ENCODE assay signal across 36 cellular contexts in genomic region chr7:106595922-106596321, GRCh38.
"Had no signal": no experiment of that assay in that cellular context is flagged by ENCODE, and none has a peak within 500 bp of the region (broad histone marks: within the 10 kb centered on the region; RNA-seq: fewer than 3 reads in every experiment).

No MANE protein-coding gene starts in this region.

- H3K36me3 Mint-ChIP-seq: activated CD4-positive, alpha-beta memory T cell treated with anti-CD3 and anti-CD28 coated beads for 36 hours; activated naive CD4-positive, alpha-beta T cell treated with anti-CD3 and anti-CD28 coated beads, Interleukin-2, amount 10 ng/mL, durations not matched to agents 7 days and 5 days; activated naive CD8-positive, alpha-beta T cell; activated naive CD8-positive, alpha-beta T cell treated with anti-CD3 and anti-CD28 coated beads, Interleukin-2, amount 10 ng/mL, durations not matched to agents 7 days and 5 days; brain had no signal

- H3K4me3 Mint-ChIP-seq: activated B cell treated with CpG ODN at 0.5 μM for 24 hours; activated CD4-positive, alpha-beta memory T cell treated with anti-CD3 and anti-CD28 coated beads for 36 hours; activated CD4-positive, alpha-beta T cell treated with anti-CD3 and anti-CD28 coated beads, Interleukin-2, amount 10 ng/mL, durations not matched to agents 24 days and 14 days; activated CD8-positive, alpha-beta T cell treated with anti-CD3 and anti-CD28 coated beads for 36 hours; activated naive CD4-positive, alpha-beta T cell treated with anti-CD3 and anti-CD28 coated beads, Interleukin-2, amount 10 ng/mL, durations not matched to agents 7 days and 5 days; activated naive CD8-positive, alpha-beta T cell; activated naive CD8-positive, alpha-beta T cell treated with anti-CD3 and anti-CD28 coated beads, Interleukin-2, amount 10 ng/mL, durations not matched to agents 7 days and 5 days; activated naive CD8-positive, alpha-beta T cell treated with anti-CD3 and anti-CD28 coated beads, Interleukin-2, amount 50 U/mL, for 24 hours; activated T-cell treated with anti-CD3 and anti-CD28 coated beads, Interleukin-2, amount 50 U/mL, for 4 hours; brain; central memory CD8-positive, alpha-beta T cell; T-helper 1 cell treated with Interleukin-12 subunit alpha and Interleukin-12 subunit beta and Interleukin-4 antibody, amounts not matched to agents 30 μg/mL and 1 μg/mL, for 36 hours; T-helper 2 cell treated with Interferon-gamma antibody and Interleukin-4, amounts not matched to agents 5 μg/mL and 100 μg/mL, for 36 hours had no signal

- H3K4me1 ChIP-seq: ascending aorta had no signal

- H3K4me3 ChIP-seq: ascending aorta, cardiac muscle cell had no signal

- H3K27ac ChIP-seq: ascending aorta, cardiac muscle cell, VCaP had no signal

- H3K9me3 Mint-ChIP-seq: activated B cell treated with CpG ODN at 0.5 μM for 24 hours; activated CD4-positive, alpha-beta memory T cell treated with anti-CD3 and anti-CD28 coated beads for 36 hours; activated CD8-positive, alpha-beta T cell treated with anti-CD3 and anti-CD28 coated beads for 36 hours; activated naive CD4-positive, alpha-beta T cell treated with anti-CD3 and anti-CD28 coated beads, Interleukin-2, amount 10 ng/mL, durations not matched to agents 7 days and 5 days; activated naive CD8-positive, alpha-beta T cell treated with anti-CD3 and anti-CD28 coated beads, Interleukin-2, amount 10 ng/mL, durations not matched to agents 7 days and 5 days; activated naive CD8-positive, alpha-beta T cell treated with anti-CD3 and anti-CD28 coated beads, Interleukin-2, amount 50 U/mL, for 24 hours; activated T-cell treated with anti-CD3 and anti-CD28 coated beads, Interleukin-2, amount 50 U/mL, for 4 hours; activated T-helper 2 cell treated with anti-CD3 and anti-CD28 coated beads, Interferon-gamma antibody, Interleukin-2, Interleukin-4, amounts not matched to agents 10 μg/mL and 5 μg/mL and 100 μg/mL, durations not matched to agents 14 hours and 24 hours and 36 hours; brain; central memory CD8-positive, alpha-beta T cell; T-helper 1 cell treated with Interleukin-12 subunit alpha and Interleukin-12 subunit beta and Interleukin-4 antibody, amounts not matched to agents 30 μg/mL and 1 μg/mL, for 36 hours; T-helper 2 cell treated with Interferon-gamma antibody and Interleukin-4, amounts not matched to agents 5 μg/mL and 100 μg/mL, for 36 hours had no signal

- DNase-seq: activated B cell treated with CpG ODN at 0.5 μM for 24 hours; activated CD4-positive, alpha-beta memory T cell treated with anti-CD3 and anti-CD28 coated beads for 36 hours; activated CD4-positive, alpha-beta T cell treated with anti-CD3 and anti-CD28 coated beads for 4 hours; activated CD4-positive, alpha-beta T cell treated with anti-CD3 and anti-CD28 coated beads, Interleukin-2, amount 10 ng/mL, durations not matched to agents 24 days and 14 days; activated CD4-positive, alpha-beta T cell treated with anti-CD3 and anti-CD28 coated beads, Interleukin-2, amount 50 U/mL, for 1 hour; activated CD4-positive, alpha-beta T cell treated with anti-CD3 and anti-CD28 coated beads, Interleukin-2, amount 50 U/mL, for 4 hours; activated CD4-positive, CD25-positive, alpha-beta regulatory T cell treated with anti-CD3 and anti-CD28 coated beads, Interleukin-2, amount 50 U/mL, for 72 hours; activated CD8-positive, alpha-beta memory T cell treated with anti-CD3 and anti-CD28 coated beads, Interleukin-2, amount 50 U/mL, for 4 hours; activated CD8-positive, alpha-beta T cell treated with anti-CD3 and anti-CD28 coated beads for 36 hours; activated effector memory CD4-positive, alpha-beta T cell treated with Interleukin-2 at 50 U/mL for 16 hours; activated gamma-delta T cell; activated naive CD4-positive, alpha-beta T cell treated with anti-CD3 and anti-CD28 coated beads, Interleukin-2, amount 10 ng/mL, durations not matched to agents 7 days and 5 days; activated naive CD4-positive, alpha-beta T cell treated with Interleukin-2 at 50 U/mL for 16 hours; activated naive CD8-positive, alpha-beta T cell treated with anti-CD3 and anti-CD28 coated beads, Interleukin-2, amount 10 ng/mL, durations not matched to agents 7 days and 5 days; activated naive CD8-positive, alpha-beta T cell treated with anti-CD3 and anti-CD28 coated beads, Interleukin-2, amount 50 U/mL, for 24 hours; activated T-cell treated with anti-CD3 and anti-CD28 coated beads for 4 hours; activated T-cell treated with anti-CD3 and anti-CD28 coated beads, Interleukin-2, amount 50 U/mL, for 1 hour; activated T-cell treated with anti-CD3 and anti-CD28 coated beads, Interleukin-2, amount 50 U/mL, for 4 hours; amygdala; anterior cingulate cortex; caudate nucleus; cerebellar nuclear complex; T-helper 1 cell; T-helper 2 cell; T-helper 9 cell had no signal

- H3K9me3 ChIP-seq: ascending aorta had no signal

- H3K27me3 ChIP-seq: ascending aorta, cardiac muscle cell had no signal

- H3K36me3 ChIP-seq: ascending aorta, cardiac muscle cell had no signal

- H3K4me1 Mint-ChIP-seq: central memory CD8-positive, alpha-beta T cell had no signal

- ATAC-seq: activated CD8-positive, alpha-beta T cell treated with anti-CD3 and anti-CD28 coated beads for 36 hours; activated naive CD8-positive, alpha-beta T cell treated with anti-CD3 and anti-CD28 coated beads, Interleukin-2, amount 50 U/mL, for 24 hours; activated T-cell treated with anti-CD3 and anti-CD28 coated beads, Interleukin-2, amount 50 U/mL, for 4 hours had no signal

- H3K27ac Mint-ChIP-seq: activated B cell treated with CpG ODN at 0.5 μM for 24 hours; activated CD4-positive, alpha-beta memory T cell treated with anti-CD3 and anti-CD28 coated beads for 36 hours; activated CD4-positive, alpha-beta T cell treated with anti-CD3 and anti-CD28 coated beads, Interleukin-2, amount 10 ng/mL, durations not matched to agents 24 days and 14 days; activated CD8-positive, alpha-beta T cell treated with anti-CD3 and anti-CD28 coated beads for 36 hours; activated naive CD4-positive, alpha-beta T cell treated with anti-CD3 and anti-CD28 coated beads, Interleukin-2, amount 10 ng/mL, durations not matched to agents 7 days and 5 days; activated naive CD8-positive, alpha-beta T cell; activated naive CD8-positive, alpha-beta T cell treated with anti-CD3 and anti-CD28 coated beads, Interleukin-2, amount 10 ng/mL, durations not matched to agents 7 days and 5 days; activated naive CD8-positive, alpha-beta T cell treated with anti-CD3 and anti-CD28 coated beads, Interleukin-2, amount 50 U/mL, for 24 hours; activated T-helper 2 cell treated with anti-CD3 and anti-CD28 coated beads, Interferon-gamma antibody, Interleukin-2, Interleukin-4, amounts not matched to agents 10 μg/mL and 5 μg/mL and 100 μg/mL, durations not matched to agents 14 hours and 24 hours and 36 hours; brain; T-helper 1 cell treated with Interleukin-12 subunit alpha and Interleukin-12 subunit beta and Interleukin-4 antibody, amounts not matched to agents 30 μg/mL and 1 μg/mL, for 36 hours; T-helper 2 cell treated with Interferon-gamma antibody and Interleukin-4, amounts not matched to agents 5 μg/mL and 100 μg/mL, for 36 hours had no signal

- H3K27me3 Mint-ChIP-seq: activated B cell treated with CpG ODN at 0.5 μM for 24 hours; activated naive CD8-positive, alpha-beta T cell; activated naive CD8-positive, alpha-beta T cell treated with anti-CD3 and anti-CD28 coated beads, Interleukin-2, amount 10 ng/mL, durations not matched to agents 7 days and 5 days had no signal

- FAIRE-seq: bronchial epithelial cell, TTC549 had no signal
